In the genomic region with DNA sequence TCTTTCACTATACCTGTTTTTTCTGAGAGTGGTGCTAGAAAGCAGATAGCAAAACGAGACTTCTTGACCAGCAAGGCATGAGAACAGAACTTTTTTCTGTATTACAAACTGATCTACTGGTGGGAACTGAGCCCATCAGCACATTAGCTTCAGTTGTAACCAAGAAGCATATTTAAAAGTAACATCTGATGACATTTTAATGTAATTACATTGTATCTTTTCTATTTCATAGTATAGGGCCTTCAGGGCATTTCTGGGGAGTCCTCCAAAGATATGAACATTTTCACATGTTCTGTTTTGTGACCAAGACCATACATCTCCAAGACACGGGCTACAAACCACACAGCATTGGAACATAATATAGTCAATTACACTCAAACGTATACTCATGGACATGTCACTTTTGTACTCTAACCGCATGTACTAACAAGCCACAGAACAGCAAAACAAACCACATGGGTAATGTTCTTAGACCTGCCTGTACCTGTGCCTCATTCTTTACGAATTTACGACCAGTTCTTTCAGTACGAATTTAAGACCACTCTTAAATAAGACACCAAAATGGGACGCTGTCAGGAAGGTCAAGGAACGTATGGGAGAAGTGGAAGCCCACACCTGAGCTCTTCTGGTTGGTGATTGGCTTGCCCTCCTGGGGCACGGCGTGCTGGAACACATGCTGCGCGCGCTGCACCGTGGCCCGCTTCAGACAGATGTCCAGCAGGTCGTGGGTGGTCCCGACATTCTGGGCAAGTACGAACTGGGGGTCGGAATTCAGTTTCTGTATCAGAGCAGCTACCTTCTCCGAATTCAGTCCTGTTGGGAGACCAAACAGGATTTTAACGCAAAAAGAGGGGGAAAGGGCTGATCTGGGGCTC, we compare ENCODE assay signal across 2 cellular contexts.
TF ChIP-seq lines count a peak whose summit lies in the region.

No MANE protein-coding gene starts in this region.

TF ChIP-seq in SK-N-SH treated with all-trans-retinoic acid at 6 μM for 48 hours, 23 proteins besides CTCF, POLR2A, EP300 and RAD21:
- TF ChIP-seq POU6F1 (CRISPR knock-in tag; IDR thresholded peaks at IDR 0.05; ENCODE audit: borderline replicate concordance, low read depth) (no peak), ISL1 (CRISPR knock-in tag; IDR thresholded peaks at IDR 0.05) (peak; percentile 50; the same call in 1 of the 2 replicates)

TF ChIP-seq in GM12878, 131 proteins besides CTCF, POLR2A, EP300 and RAD21:
- TF ChIP-seq NKRF (conservative IDR thresholded peaks at IDR 0.05): 0 out of 2 replicates have a peak, but pooled peaks have one; percentile 17
- TF ChIP-seq ATF7 (IDR thresholded peaks at IDR 0.05; ENCODE audit: low read depth): no peak
- peak; percentile 75 for TF ChIP-seq RUNX3 (IDR thresholded peaks at IDR 0.05; ENCODE audit: low read length)
- peak; percentile 73 for TF ChIP-seq MXI1 (IDR thresholded peaks at IDR 0.05; ENCODE audit: low read depth, low read length)
- TF ChIP-seq, protein P1, sequence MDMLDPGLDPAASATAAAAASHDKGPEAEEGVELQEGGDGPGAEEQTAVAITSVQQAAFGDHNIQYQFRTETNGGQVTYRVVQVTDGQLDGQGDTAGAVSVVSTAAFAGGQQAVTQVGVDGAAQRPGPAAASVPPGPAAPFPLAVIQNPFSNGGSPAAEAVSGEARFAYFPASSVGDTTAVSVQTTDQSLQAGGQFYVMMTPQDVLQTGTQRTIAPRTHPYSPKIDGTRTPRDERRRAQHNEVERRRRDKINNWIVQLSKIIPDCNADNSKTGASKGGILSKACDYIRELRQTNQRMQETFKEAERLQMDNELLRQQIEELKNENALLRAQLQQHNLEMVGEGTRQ (IDR thresholded peaks at IDR 0.05; ENCODE audit: borderline replicate concordance, low read depth, low read length): no peak
- peak; percentile 53 for TF ChIP-seq MYC (IDR thresholded peaks at IDR 0.05; ENCODE audit: insufficient read depth, insufficient read length, insufficient replicate concordance, low read length, severe bottlenecking)
- TF ChIP-seq IKZF2 (IDR thresholded peaks at IDR 0.05): 0 out of 4 replicates have a peak, but pooled peaks of 1 of the 2 experiments have one; percentile 28
